Comparison of ENCODE assay signal across 9 cellular contexts in the genomic region with DNA sequence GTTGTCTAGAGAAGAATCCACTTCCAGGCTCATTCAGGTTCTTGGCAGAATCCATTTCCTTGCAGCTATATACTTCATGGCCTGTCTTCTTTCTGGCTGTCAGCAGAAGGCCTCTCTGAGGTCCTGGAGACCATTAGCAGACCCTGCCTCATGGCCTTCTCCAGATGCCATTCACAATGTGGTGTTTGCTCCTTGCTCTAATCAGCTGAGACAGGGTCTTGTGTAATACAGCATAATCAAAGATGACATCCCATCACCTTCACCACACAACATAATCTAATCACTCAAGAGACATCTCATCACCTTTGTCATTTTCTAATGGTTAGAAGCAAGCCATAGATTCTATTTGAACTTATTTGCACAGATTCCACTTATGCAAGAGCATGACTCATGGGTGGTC.
"Had no signal": no experiment of that assay in that cellular context is flagged by ENCODE, and none has a peak within 500 bp of the region (broad histone marks: within the 10 kb centered on the region; RNA-seq: fewer than 3 reads in every experiment).

No MANE protein-coding gene starts in this region.

- ATAC-seq: GM23338, HCT116 had no signal

- H3K4me3 ChIP-seq: GM23248, GM23338, HAP-1 had no signal

- DNase-seq: GM23248, GOT3, H7, H9, HCEC 1CT, HFFc6 had no signal
